ENCODE assay signal across 16 cellular contexts in the genomic region with DNA sequence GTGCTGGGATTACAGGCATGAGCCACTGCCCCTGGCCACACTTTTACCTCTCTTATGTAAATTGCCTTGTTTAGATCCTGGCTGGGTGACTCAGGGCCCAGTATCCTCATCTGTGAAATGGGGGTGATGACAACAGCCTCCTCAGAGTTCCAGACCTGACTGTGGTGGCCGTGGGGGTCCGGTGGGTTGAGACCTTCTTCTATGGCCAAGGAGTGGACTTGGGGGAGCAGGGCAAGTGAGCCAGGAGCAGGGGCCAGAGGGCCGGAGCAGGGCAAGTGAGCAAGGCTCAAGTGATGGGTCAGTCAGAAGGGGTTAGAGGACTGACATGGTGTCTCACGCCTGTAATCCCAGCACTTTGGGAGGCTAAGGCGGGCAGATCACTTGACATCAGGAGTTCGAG.
"Had no signal": no experiment of that assay in that cellular context is flagged by ENCODE, and none has a peak within 500 bp of the region (broad histone marks: within the 10 kb centered on the region; RNA-seq: fewer than 3 reads in every experiment).

No MANE protein-coding gene starts in this region.

- H3K36me3 ChIP-seq: spleen, stomach, upper lobe of right lung had no signal

- H3K9ac ChIP-seq: SK-N-SH had no signal

- H3K9me3 Mint-ChIP-seq: activated B cell treated with CpG ODN at 0.5 μM for 24 hours, endodermal cell, nephron progenitor cell had no signal

- H3K4me1 ChIP-seq: psoas muscle, testis had no signal

- H3K27ac Mint-ChIP-seq: endodermal cell, nephron progenitor cell had no signal

- DNase-seq: activated B cell treated with CpG ODN at 0.5 μM for 24 hours; activated CD4-positive, alpha-beta T cell treated with anti-CD3 and anti-CD28 coated beads, Interleukin-2, amount 50 U/mL, for 1 hour; activated naive CD4-positive, alpha-beta T cell; endodermal cell; head of caudate nucleus; kidney glomerular epithelial cell; left ventricle myocardium superior; mesendoderm; nephron progenitor cell; psoas muscle; SK-N-SH; spleen; stomach; testis; upper lobe of right lung had no signal

- H3K4me2 ChIP-seq: SK-N-SH had no signal

- H3K27me3 ChIP-seq: testis, upper lobe of right lung had no signal

- H3K27ac ChIP-seq: psoas muscle, spleen, stomach, testis, upper lobe of right lung had no signal

- H3K9me3 ChIP-seq: psoas muscle, SK-N-SH, spleen, stomach, testis, upper lobe of right lung had no signal

- H3K27me3 Mint-ChIP-seq: activated B cell treated with CpG ODN at 0.5 μM for 24 hours had no signal

- ATAC-seq: left ventricle myocardium superior, psoas muscle, sciatic nerve, upper lobe of right lung had no signal

- H3K4me3 ChIP-seq: psoas muscle, spleen, stomach, testis, upper lobe of right lung had no signal

- H3K4me3 Mint-ChIP-seq: activated B cell treated with CpG ODN at 0.5 μM for 24 hours, endodermal cell, nephron progenitor cell had no signal
